In the genomic region with DNA sequence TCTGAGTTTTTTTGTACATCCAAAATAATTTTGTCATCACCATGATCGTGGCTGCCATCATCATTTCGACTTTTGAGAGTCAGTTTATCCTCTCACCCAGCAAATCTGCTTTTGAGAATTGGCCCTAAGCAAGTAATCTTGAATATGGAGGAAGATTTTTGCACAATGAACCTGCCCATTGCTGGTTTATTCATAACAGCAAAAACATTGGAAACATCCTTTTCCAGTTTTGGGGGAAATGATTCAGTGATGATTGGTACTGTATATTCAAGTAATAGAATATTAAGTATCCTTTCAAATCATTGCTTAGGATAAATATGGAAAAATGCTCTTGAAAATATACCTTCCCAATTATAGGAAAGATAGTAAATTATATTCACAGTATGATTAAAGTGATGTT, we compare ENCODE assay signal across 20 cellular contexts. TPM values are rescaled to one million over a fixed set of nuclear protein-coding genes. Genes with fewer than 3 reads are reported as not detected.
DNase-seq lines count a peak whose midpoint lies in the region; ATAC-seq and TF ChIP-seq lines count a peak whose summit lies in the region.
"Had no signal": no experiment of that assay in that cellular context is flagged by ENCODE, and none has a peak within 500 bp of the region (broad histone marks: within the 10 kb centered on the region; RNA-seq: fewer than 3 reads in every experiment).

No MANE protein-coding gene starts in this region.

- H3K9me3 Mint-ChIP-seq in activated T-helper 2 cell treated with anti-CD3 and anti-CD28 coated beads, Interferon-gamma antibody, Interleukin-2, Interleukin-4, amounts not matched to agents 10 μg/mL and 5 μg/mL and 100 μg/mL, durations not matched to agents 14 hours and 24 hours and 36 hours: no peaks in the 10 kb centered on the region
- H3K9me3 Mint-ChIP-seq: IgD-negative memory B cell had no signal

- H3K79me2 ChIP-seq in ACC112 (ENCODE audit: control insufficient read depth, insufficient read depth, low read length, unreplicated experiment): peaks cover 90% of the 10 kb centered on the region

- H3K36me3 Mint-ChIP-seq in activated T-helper 2 cell treated with anti-CD3 and anti-CD28 coated beads, Interferon-gamma antibody, Interleukin-2, Interleukin-4, amounts not matched to agents 10 μg/mL and 5 μg/mL and 100 μg/mL, durations not matched to agents 14 hours and 24 hours and 36 hours (ENCODE audit: low read depth): peaks cover 65% of the 10 kb centered on the region
- H3K36me3 Mint-ChIP-seq: IgD-negative memory B cell had no signal

- no peak for TF ChIP-seq CTCF in fibroblast of mammary gland (conservative IDR thresholded peaks at IDR 0.05; ENCODE audit: control insufficient read depth, insufficient read depth, low read depth, low read length)

- peaks cover 72% of the 10 kb centered on the region for H3K4me1 Mint-ChIP-seq in activated T-helper 2 cell treated with anti-CD3 and anti-CD28 coated beads, Interferon-gamma antibody, Interleukin-2, Interleukin-4, amounts not matched to agents 10 μg/mL and 5 μg/mL and 100 μg/mL, durations not matched to agents 14 hours and 24 hours and 36 hours (ENCODE audit: low read depth)
- H3K4me1 Mint-ChIP-seq: IgD-negative memory B cell had no signal

- no peak for ATAC-seq in HG03439 (IDR thresholded peaks at IDR 0.05; ENCODE audit: unreplicated experiment)
- ATAC-seq in stimulated activated naive CD8-positive, alpha-beta T cell treated with anti-CD3 and anti-CD28 coated beads, Interleukin-15, Interleukin-2, amounts not matched to agents 100 U/mL and 50 U/mL, for 24 hours: no peak
- ATAC-seq: A549 had no signal

- peak overlapping the region; percentile 38 for H3K27ac Mint-ChIP-seq in activated T-helper 2 cell treated with anti-CD3 and anti-CD28 coated beads, Interferon-gamma antibody, Interleukin-2, Interleukin-4, amounts not matched to agents 10 μg/mL and 5 μg/mL and 100 μg/mL, durations not matched to agents 14 hours and 24 hours and 36 hours
- H3K27ac Mint-ChIP-seq: IgD-negative memory B cell had no signal

- H3K36me3 ChIP-seq in ACC112 (ENCODE audit: insufficient read depth, low read length): no peaks in the 10 kb centered on the region
- H3K36me3 ChIP-seq: BE2C had no signal

- H3K4me1 ChIP-seq in ACC112 (ENCODE audit: control insufficient read depth, insufficient read depth, low read length, unreplicated experiment): peaks cover 39% of the 10 kb centered on the region

- H2AFZ ChIP-seq in ACC112 (ENCODE audit: low read length, unreplicated experiment): no peak overlapping the region

- H3K27ac ChIP-seq in ACC112 (ENCODE audit: low read depth, low read length): peak overlapping the region; percentile 34; the same call in 1 of the 2 replicates

- H3K4me3 ChIP-seq in ACC112 (ENCODE audit: low read depth, low read length) (peak overlapping the region; percentile 33; the same call in 1 of the 2 replicates), fibroblast of mammary gland (ENCODE audit: control insufficient read depth, low read depth, low read length) (no peak overlapping the region)
- H3K4me3 ChIP-seq: A549 had no signal

- DNase-seq in HCEC 1CT (peak; percentile 20), fibroblast of mammary gland (ENCODE audit: low read depth) (peak; percentile 23), NCI-H1048 (lab: John Stamatoyannopoulos, UW) (no peak)
- DNase-seq in activated T-helper 2 cell treated with anti-CD3 and anti-CD28 coated beads, Interferon-gamma antibody, Interleukin-2, Interleukin-4, amounts not matched to agents 10 μg/mL and 5 μg/mL and 100 μg/mL, durations not matched to agents 14 hours and 24 hours and 36 hours (ENCODE audit: low spot score): no peak
- DNase-seq in stimulated activated naive CD8-positive, alpha-beta T cell treated with anti-CD3 and anti-CD28 coated beads, Interleukin-15, Interleukin-2, amounts not matched to agents 100 U/mL and 50 U/mL, for 24 hours: no peak
- DNase-seq: BE2C, DMS79, H7, MV-4-11, NCI-H1417 treated with DMSO at 0.1 percent for 48 hours, NCI-H187 treated with DMSO at 0.1 percent for 48 hours, NCI-H2107, NCI-H2227 treated with DMSO at 0.1 percent for 48 hours, NCI-H510A, NCI-H748 treated with DMSO at 0.1 percent for 48 hours, SIG-M5 had no signal

- no peaks in the 10 kb centered on the region for H3K27me3 ChIP-seq in ACC112 (ENCODE audit: insufficient read depth, low read length)
- H3K27me3 ChIP-seq: BE2C had no signal

- H3K27me3 Mint-ChIP-seq in activated T-helper 2 cell treated with anti-CD3 and anti-CD28 coated beads, Interferon-gamma antibody, Interleukin-2, Interleukin-4, amounts not matched to agents 10 μg/mL and 5 μg/mL and 100 μg/mL, durations not matched to agents 14 hours and 24 hours and 36 hours (ENCODE audit: low read depth): no peaks in the 10 kb centered on the region

- intact Hi-C loops in activated T-helper 2 cell treated with anti-CD3 and anti-CD28 coated beads, Interferon-gamma antibody, Interleukin-2, Interleukin-4, amounts not matched to agents 10 μg/mL and 5 μg/mL and 100 μg/mL, durations not matched to agents 14 hours and 24 hours and 36 hours (cut with micrococcal nuclease): no loop called here

- no peak overlapping the region for H3K4me3 Mint-ChIP-seq in activated T-helper 2 cell treated with anti-CD3 and anti-CD28 coated beads, Interferon-gamma antibody, Interleukin-2, Interleukin-4, amounts not matched to agents 10 μg/mL and 5 μg/mL and 100 μg/mL, durations not matched to agents 14 hours and 24 hours and 36 hours (ENCODE audit: low read depth)
- H3K4me3 Mint-ChIP-seq: IgD-negative memory B cell had no signal

RNA-seq across cellular contexts. Expression of a gene that starts 53.1 kb away (rescaled TPM):
- total RNA-seq in activated T-helper 2 cell treated with anti-CD3 and anti-CD28 coated beads, Interferon-gamma antibody, Interleukin-2, Interleukin-4, amounts not matched to agents 10 μg/mL and 5 μg/mL and 100 μg/mL, durations not matched to agents 14 hours and 24 hours and 36 hours: 268 and 272 TPM in 2 replicates

Comparison
In these comparisons a context has a peak if more than half of its experiments do, and no peak if none do; other contexts are left out.
1. DNase-seq: peak in HCEC 1CT (single experiment) and fibroblast of mammary gland (single experiment); none in activated T-helper 2 cell treated with anti-CD3 and anti-CD28 coated beads, Interferon-gamma antibody, Interleukin-2, Interleukin-4, amounts not matched to agents 10 μg/mL and 5 μg/mL and 100 μg/mL, durations not matched to agents 14 hours and 24 hours and 36 hours (single experiment), stimulated activated naive CD8-positive, alpha-beta T cell treated with anti-CD3 and anti-CD28 coated beads, Interleukin-15, Interleukin-2, amounts not matched to agents 100 U/mL and 50 U/mL, for 24 hours (single experiment) and NCI-H1048 (single experiment).